Comparison of ENCODE assay signal across 20 cellular contexts in genomic region chr7:1413936-1414639, GRCh38. TPM values are rescaled to one million over a fixed set of nuclear protein-coding genes. Genes with fewer than 3 reads are reported as not detected.
DNase-seq lines count a peak whose midpoint lies in the region; TF ChIP-seq lines count a peak whose summit lies in the region.
"Had no signal": no experiment of that assay in that cellular context is flagged by ENCODE, and none has a peak within 500 bp of the region (broad histone marks: within the 10 kb centered on the region; RNA-seq: fewer than 3 reads in every experiment).

No MANE protein-coding gene starts in this region.

- no peak for TF ChIP-seq CTCF in ascending aorta (IDR thresholded peaks at IDR 0.05)

- no peak overlapping the region for H3K27ac ChIP-seq in ascending aorta
- H3K27ac ChIP-seq: GM23248, Peyer's patch, SJCRH30 had no signal

- no peaks in the 10 kb centered on the region for H3K27me3 ChIP-seq in ascending aorta
- H3K27me3 ChIP-seq: SJCRH30 had no signal

- no peak overlapping the region for H3K4me3 ChIP-seq in ascending aorta
- H3K4me3 ChIP-seq: GM23248, Peyer's patch, SJCRH30 had no signal

- intact Hi-C loops in head of caudate nucleus (cut with DNase I) (loop anchor here (5.0 kb wide), 1 partner anchor 187 kb away; no protein-coding TSS in a partner anchor), ascending aorta (cut with DNase I) (no loop called here)

- H3K36me3 ChIP-seq in ascending aorta: no peaks in the 10 kb centered on the region
- H3K36me3 ChIP-seq: Peyer's patch, SJCRH30 had no signal

- peak; percentile 19 for DNase-seq in NCI-H1694 treated with DMSO at 0.1 percent for 48 hours (lab: John Stamatoyannopoulos, UW)
- no peak for DNase-seq in NCI-H1694 (lab: John Stamatoyannopoulos, UW)
- DNase-seq in DMS 273 (lab: John Stamatoyannopoulos, UW; ENCODE audit: unreplicated experiment): peak; percentile 95
- peak; percentile 50 for DNase-seq in NCI-H524 treated with DMSO at 0.1 percent for 48 hours (lab: John Stamatoyannopoulos, UW)
- DNase-seq in cerebellum (ENCODE audit: low spot score): peak; percentile 87
- DNase-seq in activated CD4-positive, alpha-beta T cell treated with anti-CD3 and anti-CD28 coated beads for 4 hours: no peak
- no peak for DNase-seq in head of caudate nucleus
- no peak for DNase-seq in ascending aorta (ENCODE audit: low spot score in 2 of 2)
- DNase-seq: AML-193; CD8-positive, alpha-beta T cell; DMS79; GM23248; Kasumi-1; NCI-H2081; NCI-H2227 treated with DMSO at 0.1 percent for 48 hours; NCI-H526; NK-92 treated with Interleukin-12 subunit alpha and Interleukin-12 subunit beta, amount 100 ng/mL, for 24 hours; Peyer's patch; SJCRH30; T-cell had no signal

- no peaks in the 10 kb centered on the region for H3K9me3 ChIP-seq in ascending aorta
- H3K9me3 ChIP-seq: SJCRH30 had no signal

- peaks cover 0 to 4% of the 10 kb centered on the region in 2 donors for H3K4me1 ChIP-seq in ascending aorta
- H3K4me1 ChIP-seq: SJCRH30 had no signal

RNA-seq across cellular contexts. Expression of gene MICALL2, which starts 45.2 kb away (rescaled TPM):
- total RNA-seq in cerebellum: 13.5 TPM
- total RNA-seq in ascending aorta: 76.5 TPM

Comparison
In these comparisons a context has a peak if more than half of its experiments do, and no peak if none do; other contexts are left out.
1. DNase-seq: peak in NCI-H1694 treated with DMSO at 0.1 percent for 48 hours (single experiment), DMS 273 (single experiment), NCI-H524 treated with DMSO at 0.1 percent for 48 hours (single experiment) and cerebellum (single experiment); none in NCI-H1694 (single experiment), activated CD4-positive, alpha-beta T cell treated with anti-CD3 and anti-CD28 coated beads for 4 hours (0 of 2), head of caudate nucleus (0 of 42) and ascending aorta (0 of 2).